8 cellular contexts compared by ENCODE assay signal in the genomic region with DNA sequence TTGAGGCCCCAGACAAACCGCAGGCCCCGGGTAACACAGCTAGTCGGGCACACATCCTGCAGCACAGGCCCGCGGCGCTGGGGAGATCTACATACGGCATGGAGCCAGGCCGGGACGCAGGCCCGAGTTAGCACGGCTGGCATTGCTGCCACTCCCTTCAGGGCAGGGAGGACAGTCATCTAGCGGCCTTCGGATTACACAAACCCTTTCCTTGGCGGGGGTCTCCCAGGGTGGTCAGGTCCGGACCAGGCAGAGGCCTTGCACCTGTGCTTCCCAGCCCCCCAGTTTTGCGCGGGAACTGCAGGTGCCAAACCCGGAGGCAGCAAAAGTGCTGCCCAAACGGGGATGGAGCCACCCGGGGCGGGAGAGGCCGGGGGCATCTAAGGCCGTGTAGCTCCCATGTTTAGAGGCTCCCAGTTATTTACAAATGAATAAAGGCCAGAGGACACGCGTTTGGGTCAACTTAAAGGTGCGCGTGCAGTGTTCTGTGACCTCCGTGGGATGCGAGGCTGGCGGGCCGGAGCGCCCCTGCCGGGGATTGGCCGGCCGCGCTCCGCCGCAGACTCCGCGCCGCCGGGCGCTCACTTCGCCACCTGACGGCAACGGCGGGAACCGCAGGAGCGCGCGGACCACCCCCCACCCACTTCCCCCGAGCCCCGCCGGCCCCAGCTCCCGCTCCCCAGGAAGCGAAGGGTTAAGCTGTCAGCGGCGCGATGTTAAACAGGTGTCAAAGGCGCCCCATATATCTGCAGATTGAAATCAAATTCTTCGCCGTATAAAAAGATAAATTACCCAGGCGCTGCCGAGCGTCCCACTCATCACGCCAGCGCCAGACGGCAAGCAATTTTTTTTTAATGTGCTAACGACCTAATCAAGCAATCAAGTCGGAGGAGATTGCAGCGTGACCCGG. TPM values are rescaled to one million over a fixed set of nuclear protein-coding genes. Genes with fewer than 3 reads are reported as not detected.
DNase-seq lines count a peak whose midpoint lies in the region; ATAC-seq and TF ChIP-seq lines count a peak whose summit lies in the region.

No MANE protein-coding gene starts in this region.

- ATAC-seq in GM21390 (IDR thresholded peaks at IDR 0.05; ENCODE audit: unreplicated experiment): peak; percentile 60
- ATAC-seq in GM19328 (IDR thresholded peaks at IDR 0.05; ENCODE audit: unreplicated experiment): no peak

- no TSS peak for BruUV-seq in mammary epithelial cell (replicated peaks; lab: Mats Ljungman, UMichigan)

- 7% methylated on average over 24 of the region's 72 CpGs for WGBS in mammary epithelial cell (ENCODE audit: low coverage, missing lambda C conversion rate)

- H3K27ac ChIP-seq in VCaP (peak overlapping the region; percentile 41; the same call in 1 of the 2 replicates), mammary epithelial cell (ENCODE audit: insufficient read depth, low read depth, low read length) (no peak overlapping the region)

- H3K4me2 ChIP-seq in mammary epithelial cell (ENCODE audit: insufficient read depth, low read depth, low read length): peak overlapping the region; percentile 93

- no peaks in the 10 kb centered on the region for H3K4me1 ChIP-seq in BE2C
- H3K4me1 ChIP-seq in mammary epithelial cell (ENCODE audit: insufficient read depth, low read length): peaks cover 22% of the 10 kb centered on the region

- no peaks in the 10 kb centered on the region for H3K36me3 ChIP-seq in BE2C
- no peaks in the 10 kb centered on the region for H3K36me3 ChIP-seq in mammary epithelial cell (ENCODE audit: insufficient read depth, low read length)
- H3K36me3 ChIP-seq in kidney epithelial cell (ENCODE audit: control insufficient read depth, insufficient read depth, low read length): no peaks in the 10 kb centered on the region

- TF ChIP-seq POLR2A in NB4 (IDR thresholded peaks at IDR 0.05; ENCODE audit: extremely low read depth, insufficient read length): no peak

- TF ChIP-seq CTCF in BE2C (IDR thresholded peaks at IDR 0.05; ENCODE audit: low read depth, low read length) (peak; percentile 70), NB4 (IDR thresholded peaks at IDR 0.05; ENCODE audit: low read depth, low read length) (peak; percentile 62), VCaP (conservative IDR thresholded peaks at IDR 0.05) (peak; percentile 96), mammary epithelial cell (conservative IDR thresholded peaks at IDR 0.05 in 1 of 2, IDR thresholded peaks at IDR 0.05 in 1 of 2; ENCODE audit: extremely low read depth in 1 of 2, insufficient read depth in 1 of 2, low read depth in 1 of 2, low read length in 2 of 2) (peak; percentile 60 to 63), kidney epithelial cell (IDR thresholded peaks at IDR 0.05; ENCODE audit: insufficient read depth, low read length, poor library complexity, severe bottlenecking) (no peak)

- H3K9me3 ChIP-seq in BE2C (no peaks in the 10 kb centered on the region), mammary epithelial cell (replicated peaks; ENCODE audit: insufficient read depth, low read length) (no peaks in the 10 kb centered on the region)

- peak overlapping the region; percentile 73 for H2AFZ ChIP-seq in mammary epithelial cell (ENCODE audit: low read depth, low read length)

- H3K27me3 ChIP-seq in BE2C (peaks cover 61% of the 10 kb centered on the region), mammary epithelial cell (ENCODE audit: insufficient read depth, low read length) (no peaks in the 10 kb centered on the region), kidney epithelial cell (ENCODE audit: control insufficient read depth, insufficient read depth, low read length) (peaks cover 30% of the 10 kb centered on the region)

- no peaks in the 10 kb centered on the region for H3K79me2 ChIP-seq in mammary epithelial cell (ENCODE audit: insufficient read depth, low read length)

- H3K4me3 ChIP-seq in BE2C (ENCODE audit: low read depth, low read length) (peak overlapping the region; percentile 65), NB4 (ENCODE audit: low read depth, low read length) (peak overlapping the region; percentile 42), mammary epithelial cell (replicated peaks in 1 of 3; ENCODE audit: insufficient read depth in 1 of 3, low read depth in 2 of 3, low read length in 3 of 3) (peak overlapping the region; percentile 50 to 62 (median 53)), kidney epithelial cell (ENCODE audit: low read depth, low read length) (peak overlapping the region; percentile 49)

- DNase-seq in BE2C (peak; percentile 64), NB4 (ENCODE audit: low read depth) (peak; percentile 57), mammary epithelial cell (no peak), kidney epithelial cell (ENCODE audit: low read depth) (no peak)
- DNase-seq in stimulated activated CD4-positive, alpha-beta T cell treated with anti-CD3 and anti-CD28 coated beads, Interleukin-1b, Interleukin-23, amount 100 ng/mL, for 1 hour (ENCODE audit: low read depth in 2 of 2): peak; percentile 19 to 53

- H3K9ac ChIP-seq in mammary epithelial cell (ENCODE audit: insufficient read depth, low read length): no peak overlapping the region

- no peaks in the 10 kb centered on the region for H4K20me1 ChIP-seq in mammary epithelial cell (ENCODE audit: insufficient read depth, low read length)

- dilution Hi-C loops in mammary epithelial cell (cut with HindIII; ENCODE audit: low sequenced_read_pairs): no loop called here

- intact Hi-C loops in mammary epithelial cell (cut with micrococcal nuclease): no loop called here

- CTCF ChIA-PET in mammary epithelial cell (lab: Charles Lee; ENCODE audit: low non-redundant PET): interaction anchor here (0.6 to 0.8 kb wide), 4 partner anchors 13 to 1371 kb away, joined by 3 to 17 read pairs (median 6); no protein-coding TSS in a partner anchor

- in situ Hi-C loops in mammary epithelial cell (cut with MboI; ENCODE audit: low sequenced_read_pairs in 2 of 2): loop anchor here in 1 of 2 donors (10.0 kb wide), 1 partner anchor 143 kb away; no protein-coding TSS in a partner anchor

RNA-seq across cellular contexts. Expression of a gene that starts 18.1 kb away (rescaled TPM):
- not detected for polyA plus RNA-seq in BE2C (2012; ENCODE audit: insufficient read depth, insufficient read length, low read depth)
- total RNA-seq in mammary epithelial cell (not detected), kidney epithelial cell (not detected in 2 replicates)
- polyA plus RNA-seq in mammary epithelial cell: not detected
- polyA minus RNA-seq in mammary epithelial cell: not detected

RNA-seq across cellular contexts. Expression of a gene that starts 45.4 kb away (rescaled TPM):
- 59.7 TPM for polyA plus RNA-seq in BE2C (2012; ENCODE audit: insufficient read depth, insufficient read length, low read depth)
- total RNA-seq in mammary epithelial cell (10 to 100 TPM; 30.1 to 31.0 TPM), kidney epithelial cell (61.1 and 63.7 TPM in 2 replicates)
- 13.2 TPM for polyA plus RNA-seq in mammary epithelial cell
- polyA minus RNA-seq in mammary epithelial cell: 27.0 TPM

Comparison
In these comparisons a context has a peak if more than half of its experiments do, and no peak if none do; other contexts are left out.
1. DNase-seq: peak in BE2C (single experiment), NB4 (single experiment) and stimulated activated CD4-positive, alpha-beta T cell treated with anti-CD3 and anti-CD28 coated beads, Interleukin-1b, Interleukin-23, amount 100 ng/mL, for 1 hour (2 of 2); none in mammary epithelial cell (single experiment) and kidney epithelial cell (single experiment).
2. Peak in every context shown above with its lines, with median percentiles within 50 percentile points of each other: H3K4me3 ChIP-seq.